4 cellular contexts compared by ENCODE assay signal in the genomic region with DNA sequence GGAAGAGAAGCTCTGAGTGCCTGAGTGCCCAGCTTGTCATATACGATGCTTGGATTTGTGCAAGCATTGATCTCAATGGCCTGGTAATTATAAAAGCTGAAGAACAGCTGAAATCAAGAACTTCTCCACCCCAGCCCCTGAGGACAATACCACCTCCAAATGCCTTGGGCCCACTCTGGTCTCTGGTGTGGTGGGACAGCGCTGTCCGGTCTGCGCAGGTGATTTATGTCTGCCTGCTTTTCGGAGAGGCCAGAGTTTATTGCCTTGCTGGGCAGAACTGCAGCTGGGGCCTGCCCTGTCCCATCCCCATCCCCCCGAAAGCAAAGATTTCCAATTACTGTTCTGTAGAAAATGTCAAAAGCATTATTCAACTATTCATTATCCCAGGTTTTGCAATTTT.
TF ChIP-seq lines count a peak whose summit lies in the region.

No MANE protein-coding gene starts in this region.

TF ChIP-seq in SK-N-SH, 30 proteins besides CTCF, POLR2A, EP300 and RAD21 (continues in another document):
- TF ChIP-seq, protein P1, sequence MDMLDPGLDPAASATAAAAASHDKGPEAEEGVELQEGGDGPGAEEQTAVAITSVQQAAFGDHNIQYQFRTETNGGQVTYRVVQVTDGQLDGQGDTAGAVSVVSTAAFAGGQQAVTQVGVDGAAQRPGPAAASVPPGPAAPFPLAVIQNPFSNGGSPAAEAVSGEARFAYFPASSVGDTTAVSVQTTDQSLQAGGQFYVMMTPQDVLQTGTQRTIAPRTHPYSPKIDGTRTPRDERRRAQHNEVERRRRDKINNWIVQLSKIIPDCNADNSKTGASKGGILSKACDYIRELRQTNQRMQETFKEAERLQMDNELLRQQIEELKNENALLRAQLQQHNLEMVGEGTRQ (IDR thresholded peaks at IDR 0.05; ENCODE audit: borderline replicate concordance, low read depth, low read length): no peak
- TF ChIP-seq MEF2A (IDR thresholded peaks at IDR 0.05; ENCODE audit: borderline replicate concordance, low read depth) (no peak), FOXJ3 (CRISPR knock-in tag; IDR thresholded peaks at IDR 0.05) (no peak), ELF1 (IDR thresholded peaks at IDR 0.05) (no peak), TAF1 (IDR thresholded peaks at IDR 0.05; ENCODE audit: borderline replicate concordance, low read depth, low read length) (no peak), MXI1 (IDR thresholded peaks at IDR 0.05; ENCODE audit: low read depth, low read length) (no peak), FOSL2 (IDR thresholded peaks at IDR 0.05; ENCODE audit: borderline replicate concordance, low read depth) (no peak), JUND (IDR thresholded peaks at IDR 0.05) (no peak), SMC3 (IDR thresholded peaks at IDR 0.05; ENCODE audit: low read depth, low read length) (no peak), NRF1 (IDR thresholded peaks at IDR 0.05; ENCODE audit: low read depth, low read length) (no peak)
- TF ChIP-seq, protein P2, sequence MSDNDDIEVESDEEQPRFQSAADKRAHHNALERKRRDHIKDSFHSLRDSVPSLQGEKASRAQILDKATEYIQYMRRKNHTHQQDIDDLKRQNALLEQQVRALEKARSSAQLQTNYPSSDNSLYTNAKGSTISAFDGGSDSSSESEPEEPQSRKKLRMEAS (IDR thresholded peaks at IDR 0.05; ENCODE audit: low read depth): no peak
- TF ChIP-seq, protein P3, sequence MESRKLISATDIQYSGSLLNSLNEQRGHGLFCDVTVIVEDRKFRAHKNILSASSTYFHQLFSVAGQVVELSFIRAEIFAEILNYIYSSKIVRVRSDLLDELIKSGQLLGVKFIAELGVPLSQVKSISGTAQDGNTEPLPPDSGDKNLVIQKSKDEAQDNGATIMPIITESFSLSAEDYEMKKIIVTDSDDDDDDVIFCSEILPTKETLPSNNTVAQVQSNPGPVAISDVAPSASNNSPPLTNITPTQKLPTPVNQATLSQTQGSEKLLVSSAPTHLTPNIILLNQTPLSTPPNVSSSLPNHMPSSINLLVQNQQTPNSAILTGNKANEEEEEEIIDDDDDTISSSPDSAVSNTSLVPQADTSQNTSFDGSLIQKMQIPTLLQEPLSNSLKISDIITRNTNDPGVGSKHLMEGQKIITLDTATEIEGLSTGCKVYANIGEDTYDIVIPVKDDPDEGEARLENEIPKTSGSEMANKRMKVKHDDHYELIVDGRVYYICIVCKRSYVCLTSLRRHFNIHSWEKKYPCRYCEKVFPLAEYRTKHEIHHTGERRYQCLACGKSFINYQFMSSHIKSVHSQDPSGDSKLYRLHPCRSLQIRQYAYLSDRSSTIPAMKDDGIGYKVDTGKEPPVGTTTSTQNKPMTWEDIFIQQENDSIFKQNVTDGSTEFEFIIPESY (IDR thresholded peaks at IDR 0.05; ENCODE audit: borderline replicate concordance, low read depth): no peak

TF ChIP-seq in SK-N-SH treated with all-trans-retinoic acid at 6 μM for 48 hours, 23 proteins besides CTCF, POLR2A, EP300 and RAD21 (continued from another document):
- TF ChIP-seq, protein P4, sequence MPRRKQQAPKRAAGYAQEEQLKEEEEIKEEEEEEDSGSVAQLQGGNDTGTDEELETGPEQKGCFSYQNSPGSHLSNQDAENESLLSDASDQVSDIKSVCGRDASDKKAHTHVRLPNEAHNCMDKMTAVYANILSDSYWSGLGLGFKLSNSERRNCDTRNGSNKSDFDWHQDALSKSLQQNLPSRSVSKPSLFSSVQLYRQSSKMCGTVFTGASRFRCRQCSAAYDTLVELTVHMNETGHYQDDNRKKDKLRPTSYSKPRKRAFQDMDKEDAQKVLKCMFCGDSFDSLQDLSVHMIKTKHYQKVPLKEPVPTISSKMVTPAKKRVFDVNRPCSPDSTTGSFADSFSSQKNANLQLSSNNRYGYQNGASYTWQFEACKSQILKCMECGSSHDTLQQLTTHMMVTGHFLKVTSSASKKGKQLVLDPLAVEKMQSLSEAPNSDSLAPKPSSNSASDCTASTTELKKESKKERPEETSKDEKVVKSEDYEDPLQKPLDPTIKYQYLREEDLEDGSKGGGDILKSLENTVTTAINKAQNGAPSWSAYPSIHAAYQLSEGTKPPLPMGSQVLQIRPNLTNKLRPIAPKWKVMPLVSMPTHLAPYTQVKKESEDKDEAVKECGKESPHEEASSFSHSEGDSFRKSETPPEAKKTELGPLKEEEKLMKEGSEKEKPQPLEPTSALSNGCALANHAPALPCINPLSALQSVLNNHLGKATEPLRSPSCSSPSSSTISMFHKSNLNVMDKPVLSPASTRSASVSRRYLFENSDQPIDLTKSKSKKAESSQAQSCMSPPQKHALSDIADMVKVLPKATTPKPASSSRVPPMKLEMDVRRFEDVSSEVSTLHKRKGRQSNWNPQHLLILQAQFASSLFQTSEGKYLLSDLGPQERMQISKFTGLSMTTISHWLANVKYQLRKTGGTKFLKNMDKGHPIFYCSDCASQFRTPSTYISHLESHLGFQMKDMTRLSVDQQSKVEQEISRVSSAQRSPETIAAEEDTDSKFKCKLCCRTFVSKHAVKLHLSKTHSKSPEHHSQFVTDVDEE (CRISPR knock-in tag; IDR thresholded peaks at IDR 0.05): no peak
- TF ChIP-seq PPARA (CRISPR knock-in tag; IDR thresholded peaks at IDR 0.05; ENCODE audit: borderline replicate concordance): no peak
- TF ChIP-seq, protein P5, sequence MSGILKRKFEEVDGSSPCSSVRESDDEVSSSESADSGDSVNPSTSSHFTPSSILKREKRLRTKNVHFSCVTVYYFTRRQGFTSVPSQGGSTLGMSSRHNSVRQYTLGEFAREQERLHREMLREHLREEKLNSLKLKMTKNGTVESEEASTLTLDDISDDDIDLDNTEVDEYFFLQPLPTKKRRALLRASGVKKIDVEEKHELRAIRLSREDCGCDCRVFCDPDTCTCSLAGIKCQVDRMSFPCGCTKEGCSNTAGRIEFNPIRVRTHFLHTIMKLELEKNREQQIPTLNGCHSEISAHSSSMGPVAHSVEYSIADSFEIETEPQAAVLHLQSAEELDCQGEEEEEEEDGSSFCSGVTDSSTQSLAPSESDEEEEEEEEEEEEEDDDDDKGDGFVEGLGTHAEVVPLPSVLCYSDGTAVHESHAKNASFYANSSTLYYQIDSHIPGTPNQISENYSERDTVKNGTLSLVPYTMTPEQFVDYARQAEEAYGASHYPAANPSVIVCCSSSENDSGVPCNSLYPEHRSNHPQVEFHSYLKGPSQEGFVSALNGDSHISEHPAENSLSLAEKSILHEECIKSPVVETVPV (CRISPR knock-in tag; IDR thresholded peaks at IDR 0.05): no peak
- TF ChIP-seq OSR1 (CRISPR knock-in tag; IDR thresholded peaks at IDR 0.05): no peak
- no peak for TF ChIP-seq ARNTL (CRISPR knock-in tag; IDR thresholded peaks at IDR 0.05; ENCODE audit: borderline replicate concordance, low read depth)
- no peak for TF ChIP-seq TCF4 (CRISPR knock-in tag; IDR thresholded peaks at IDR 0.05; ENCODE audit: borderline replicate concordance)

TF ChIP-seq in HCT116, 20 proteins besides CTCF, POLR2A, EP300 and RAD21 (continued from another document and continues in another):
- no peak for TF ChIP-seq EGR1 (IDR thresholded peaks at IDR 0.05; ENCODE audit: low read depth)
- TF ChIP-seq ZNF274 (IDR thresholded peaks at IDR 0.05; ENCODE audit: low read depth, low read length): no peak
- no peak for TF ChIP-seq SRF (IDR thresholded peaks at IDR 0.05; ENCODE audit: low read depth)
- TF ChIP-seq YY1 (IDR thresholded peaks at IDR 0.05; ENCODE audit: extremely low read depth, insufficient replicate concordance, low read depth, low read length): no peak
- no peak for TF ChIP-seq EZH2phosphoT487 (IDR thresholded peaks at IDR 0.05; ENCODE audit: borderline replicate concordance)
- no peak for TF ChIP-seq POLR2AphosphoS5 (IDR thresholded peaks at IDR 0.05; ENCODE audit: low read depth, low read length)
- no peak for TF ChIP-seq EZH2 (IDR thresholded peaks at IDR 0.05)
- TF ChIP-seq, protein P6, sequence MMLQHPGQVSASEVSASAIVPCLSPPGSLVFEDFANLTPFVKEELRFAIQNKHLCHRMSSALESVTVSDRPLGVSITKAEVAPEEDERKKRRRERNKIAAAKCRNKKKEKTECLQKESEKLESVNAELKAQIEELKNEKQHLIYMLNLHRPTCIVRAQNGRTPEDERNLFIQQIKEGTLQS (IDR thresholded peaks at IDR 0.05): no peak
- TF ChIP-seq, protein P3 (IDR thresholded peaks at IDR 0.05; ENCODE audit: extremely low read depth, insufficient replicate concordance, low read length): no peak
- no peak for TF ChIP-seq SP1 (IDR thresholded peaks at IDR 0.05; ENCODE audit: low read depth)
- no peak for TF ChIP-seq ELF1 (IDR thresholded peaks at IDR 0.05; ENCODE audit: borderline replicate concordance, low read depth)
- TF ChIP-seq TCF7L2 (IDR thresholded peaks at IDR 0.05; ENCODE audit: borderline replicate concordance, extremely low read depth, insufficient read depth, insufficient read length): no peak

TF ChIP-seq in neural cell, 6 proteins besides CTCF, POLR2A, EP300 and RAD21:
- TF ChIP-seq MXI1 (conservative IDR thresholded peaks at IDR 0.05; ENCODE audit: poor library complexity, severe bottlenecking) (no peak), SMC3 (conservative IDR thresholded peaks at IDR 0.05; ENCODE audit: poor library complexity) (no peak), POLR2AphosphoS5 (IDR thresholded peaks at IDR 0.05) (no peak), EZH2 (IDR thresholded peaks at IDR 0.05; ENCODE audit: borderline replicate concordance, insufficient read depth, low read length, poor library complexity, severe bottlenecking) (no peak)
- TF ChIP-seq, protein P7, sequence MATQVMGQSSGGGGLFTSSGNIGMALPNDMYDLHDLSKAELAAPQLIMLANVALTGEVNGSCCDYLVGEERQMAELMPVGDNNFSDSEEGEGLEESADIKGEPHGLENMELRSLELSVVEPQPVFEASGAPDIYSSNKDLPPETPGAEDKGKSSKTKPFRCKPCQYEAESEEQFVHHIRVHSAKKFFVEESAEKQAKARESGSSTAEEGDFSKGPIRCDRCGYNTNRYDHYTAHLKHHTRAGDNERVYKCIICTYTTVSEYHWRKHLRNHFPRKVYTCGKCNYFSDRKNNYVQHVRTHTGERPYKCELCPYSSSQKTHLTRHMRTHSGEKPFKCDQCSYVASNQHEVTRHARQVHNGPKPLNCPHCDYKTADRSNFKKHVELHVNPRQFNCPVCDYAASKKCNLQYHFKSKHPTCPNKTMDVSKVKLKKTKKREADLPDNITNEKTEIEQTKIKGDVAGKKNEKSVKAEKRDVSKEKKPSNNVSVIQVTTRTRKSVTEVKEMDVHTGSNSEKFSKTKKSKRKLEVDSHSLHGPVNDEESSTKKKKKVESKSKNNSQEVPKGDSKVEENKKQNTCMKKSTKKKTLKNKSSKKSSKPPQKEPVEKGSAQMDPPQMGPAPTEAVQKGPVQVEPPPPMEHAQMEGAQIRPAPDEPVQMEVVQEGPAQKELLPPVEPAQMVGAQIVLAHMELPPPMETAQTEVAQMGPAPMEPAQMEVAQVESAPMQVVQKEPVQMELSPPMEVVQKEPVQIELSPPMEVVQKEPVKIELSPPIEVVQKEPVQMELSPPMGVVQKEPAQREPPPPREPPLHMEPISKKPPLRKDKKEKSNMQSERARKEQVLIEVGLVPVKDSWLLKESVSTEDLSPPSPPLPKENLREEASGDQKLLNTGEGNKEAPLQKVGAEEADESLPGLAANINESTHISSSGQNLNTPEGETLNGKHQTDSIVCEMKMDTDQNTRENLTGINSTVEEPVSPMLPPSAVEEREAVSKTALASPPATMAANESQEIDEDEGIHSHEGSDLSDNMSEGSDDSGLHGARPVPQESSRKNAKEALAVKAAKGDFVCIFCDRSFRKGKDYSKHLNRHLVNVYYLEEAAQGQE (IDR thresholded peaks at IDR 0.05; ENCODE audit: borderline replicate concordance): no peak
